Comparison of ENCODE assay signal across 22 cellular contexts in genomic region chr6:157185171-157185570, GRCh38.
A peak's percentile ranks its signal among the peaks of the same experiment; 100 is the strongest.
DNase-seq lines count a peak whose midpoint lies in the region; ATAC-seq, FAIRE-seq and TF ChIP-seq lines count a peak whose summit lies in the region.
"Had no signal": no experiment of that assay in that cellular context is flagged by ENCODE, and none has a peak within 500 bp of the region (broad histone marks: within the 10 kb centered on the region; RNA-seq: fewer than 3 reads in every experiment).

No MANE protein-coding gene starts in this region.

- H3K9me3 ChIP-seq in right atrium auricular region = no peaks in the 10 kb centered on the region
- H3K9me3 ChIP-seq in small intestine (ENCODE audit: control insufficient read depth, low read depth) = no peaks in the 10 kb centered on the region
- H3K9me3 ChIP-seq: Caco-2, Peyer's patch had no signal

- no peaks in the 10 kb centered on the region for H3K27me3 Mint-ChIP-seq in activated CD4-positive, alpha-beta memory T cell treated with anti-CD3 and anti-CD28 coated beads for 36 hours
- H3K27me3 Mint-ChIP-seq in activated CD4-positive, alpha-beta memory T cell treated with anti-CD3 and anti-CD28 coated beads, Interleukin-2, amount 10 ng/mL, durations not matched to agents 7 days and 5 days = no peaks in the 10 kb centered on the region
- no peaks in the 10 kb centered on the region for H3K27me3 Mint-ChIP-seq in dendritic cell treated with granulocyte-macrophage colony-stimulating factor and Interleukin-4, amounts not matched to agents 40 ng/mL and 50 ng/mL, for 4 days
- H3K27me3 Mint-ChIP-seq: CD4-positive, alpha-beta T cell had no signal

- 74 to 84% (median 75%) methylated on average over 8 of the region's 8 CpGs for WGBS in small intestine, 3 donors

- no peak for ATAC-seq in GM18505 (IDR thresholded peaks at IDR 0.05; ENCODE audit: unreplicated experiment)
- ATAC-seq: GM12878 had no signal

- POLR2A ChIA-PET in activated CD4-positive, alpha-beta memory T cell treated with anti-CD3 and anti-CD28 coated beads for 36 hours (lab: Charles Lee) = no interaction called here
- POLR2A ChIA-PET in activated CD4-positive, alpha-beta memory T cell treated with anti-CD3 and anti-CD28 coated beads, Interleukin-2, amount 10 ng/mL, durations not matched to agents 7 days and 5 days (lab: Charles Lee) = interaction anchor here (0.9 kb wide), 2 partner anchors 165 to 407 kb away, joined by 3 read pairs; no protein-coding TSS in a partner anchor

- TF ChIP-seq POLR2A in GM18505 (IDR thresholded peaks at IDR 0.05; ENCODE audit: borderline replicate concordance, extremely low read depth, insufficient read depth, insufficient read length) = no peak

- peaks cover 13% of the 10 kb centered on the region for H3K4me1 Mint-ChIP-seq in activated CD4-positive, alpha-beta memory T cell treated with anti-CD3 and anti-CD28 coated beads for 36 hours (ENCODE audit: low read depth)
- peaks cover 23% of the 10 kb centered on the region for H3K4me1 Mint-ChIP-seq in activated CD4-positive, alpha-beta memory T cell treated with anti-CD3 and anti-CD28 coated beads, Interleukin-2, amount 10 ng/mL, durations not matched to agents 7 days and 5 days
- H3K4me1 Mint-ChIP-seq in dendritic cell treated with granulocyte-macrophage colony-stimulating factor and Interleukin-4, amounts not matched to agents 40 ng/mL and 50 ng/mL, for 4 days (ENCODE audit: low read depth) = no peaks in the 10 kb centered on the region

- intact Hi-C loops in activated CD4-positive, alpha-beta memory T cell treated with anti-CD3 and anti-CD28 coated beads for 36 hours (cut with micrococcal nuclease) = loop anchor here (10.0 kb wide), 1 partner anchor 620 kb away; no protein-coding TSS in a partner anchor
- intact Hi-C loops in dendritic cell treated with granulocyte-macrophage colony-stimulating factor and Interleukin-4, amounts not matched to agents 40 ng/mL and 50 ng/mL, for 4 days (cut with micrococcal nuclease) = loop anchor here (2.0 kb wide), 1 partner anchor 150 kb away; no protein-coding TSS in a partner anchor
- intact Hi-C loops in dorsolateral prefrontal cortex (cut with DNase I) = loop anchor here (10.0 kb wide), 4 partner anchors 400 to 620 kb away; partner anchors contain the start of gene ARID1B (in 1 of the 2)

- TF ChIP-seq CTCF in right atrium auricular region (IDR thresholded peaks at IDR 0.05) = no peak
- no peak for TF ChIP-seq CTCF in dorsolateral prefrontal cortex (IDR thresholded peaks at IDR 0.05 in 54 of 56, conservative IDR thresholded peaks at IDR 0.05 in 2 of 56; ENCODE audit: low read depth in 1 of 56, partially characterized antibody in 56 of 56)

- no peak for FAIRE-seq in small intestine (lab: Jason Lieb, UNC)
- FAIRE-seq: GM12878 had no signal

- H3K27ac Mint-ChIP-seq in activated CD4-positive, alpha-beta memory T cell treated with anti-CD3 and anti-CD28 coated beads for 36 hours = peak overlapping the region; percentile 10
- no peak overlapping the region for H3K27ac Mint-ChIP-seq in activated CD4-positive, alpha-beta memory T cell treated with anti-CD3 and anti-CD28 coated beads, Interleukin-2, amount 10 ng/mL, durations not matched to agents 7 days and 5 days
- H3K27ac Mint-ChIP-seq in dendritic cell treated with granulocyte-macrophage colony-stimulating factor and Interleukin-4, amounts not matched to agents 40 ng/mL and 50 ng/mL, for 4 days = peak overlapping the region; percentile 11
- H3K27ac Mint-ChIP-seq: CD4-positive, alpha-beta T cell had no signal

- H3K4me1 ChIP-seq in right atrium auricular region (peaks cover 0 to 31% of the 10 kb centered on the region in 2 donors), small intestine (ENCODE audit: control insufficient read depth in 2 of 2, insufficient read depth in 1 of 2, low read depth in 1 of 2, low read length in 1 of 2) (peaks cover 6 to 7% of the 10 kb centered on the region in 2 donors)

- peaks cover 44% of the 10 kb centered on the region for H3K36me3 ChIP-seq in right atrium auricular region
- peaks cover 7 to 17% of the 10 kb centered on the region in 2 donors for H3K36me3 ChIP-seq in small intestine (ENCODE audit: control insufficient read depth in 2 of 2, insufficient read depth in 2 of 2, low read length in 2 of 2)

- H3K9me3 Mint-ChIP-seq in activated CD4-positive, alpha-beta memory T cell treated with anti-CD3 and anti-CD28 coated beads for 36 hours = no peaks in the 10 kb centered on the region
- no peaks in the 10 kb centered on the region for H3K9me3 Mint-ChIP-seq in activated CD4-positive, alpha-beta memory T cell treated with anti-CD3 and anti-CD28 coated beads, Interleukin-2, amount 10 ng/mL, durations not matched to agents 7 days and 5 days
- no peaks in the 10 kb centered on the region for H3K9me3 Mint-ChIP-seq in dendritic cell treated with granulocyte-macrophage colony-stimulating factor and Interleukin-4, amounts not matched to agents 40 ng/mL and 50 ng/mL, for 4 days
- H3K9me3 Mint-ChIP-seq: CD4-positive, alpha-beta T cell; H9 had no signal

- H3K36me3 Mint-ChIP-seq in activated CD4-positive, alpha-beta memory T cell treated with anti-CD3 and anti-CD28 coated beads for 36 hours = peaks cover 15% of the 10 kb centered on the region
- peaks cover 34% of the 10 kb centered on the region for H3K36me3 Mint-ChIP-seq in activated CD4-positive, alpha-beta memory T cell treated with anti-CD3 and anti-CD28 coated beads, Interleukin-2, amount 10 ng/mL, durations not matched to agents 7 days and 5 days (ENCODE audit: low read depth)
- peaks cover 78% of the 10 kb centered on the region for H3K36me3 Mint-ChIP-seq in dendritic cell treated with granulocyte-macrophage colony-stimulating factor and Interleukin-4, amounts not matched to agents 40 ng/mL and 50 ng/mL, for 4 days (ENCODE audit: low read depth)

- H3K27ac ChIP-seq in right atrium auricular region (peak overlapping the region; percentile 6 to 50), small intestine (ENCODE audit: low read depth in 1 of 2, low read length in 1 of 2) (no peak overlapping the region), dorsolateral prefrontal cortex (peak overlapping the region in 1 of 59 donors; percentile 25)
- H3K27ac ChIP-seq: Peyer's patch had no signal

- H3K4me3 ChIP-seq in right atrium auricular region (no peak overlapping the region), small intestine (ENCODE audit: low read depth in 1 of 2, low read length in 2 of 2) (no peak overlapping the region), dorsolateral prefrontal cortex (no peak overlapping the region)
- H3K4me3 ChIP-seq: GM12878, Peyer's patch had no signal

- CTCF ChIA-PET in activated CD4-positive, alpha-beta memory T cell treated with anti-CD3 and anti-CD28 coated beads for 36 hours (lab: Charles Lee) = interaction anchor here (0.8 to 5.3 kb wide), 7 partner anchors 10 to 201 kb away, joined by 3 to 38 read pairs (median 4); no protein-coding TSS in a partner anchor
- CTCF ChIA-PET in activated CD4-positive, alpha-beta memory T cell treated with anti-CD3 and anti-CD28 coated beads, Interleukin-2, amount 10 ng/mL, durations not matched to agents 7 days and 5 days (lab: Charles Lee) = interaction anchor here (0.6 to 6.2 kb wide), 7 partner anchors 9 to 216 kb away, joined by 3 to 61 read pairs (median 4); no protein-coding TSS in a partner anchor

- no peak for DNase-seq in activated CD4-positive, alpha-beta memory T cell treated with anti-CD3 and anti-CD28 coated beads for 36 hours
- no peak for DNase-seq in activated CD4-positive, alpha-beta memory T cell treated with anti-CD3 and anti-CD28 coated beads, Interleukin-2, amount 10 ng/mL, durations not matched to agents 7 days and 5 days
- no peak for DNase-seq in right atrium auricular region (ENCODE audit: low spot score)
- peak; percentile 8 for DNase-seq in small intestine
- no peak for DNase-seq in GM03348 (ENCODE audit: low spot score)
- DNase-seq in dorsolateral prefrontal cortex = no peak
- DNase-seq: 8988T; CD4-positive, alpha-beta T cell; GF-D8; H9; MM.1S; NCI-H1092; NCI-H1436 treated with DMSO at 0.1 percent for 48 hours; NCI-H2029 treated with DMSO at 0.1 percent for 48 hours; NCI-H2171 treated with DMSO at 0.1 percent for 48 hours; NCI-H446; NCI-H526 treated with DMSO at 0.1 percent for 48 hours; Peyer's patch had no signal

- no peak overlapping the region for H3K4me3 Mint-ChIP-seq in activated CD4-positive, alpha-beta memory T cell treated with anti-CD3 and anti-CD28 coated beads for 36 hours
- no peak overlapping the region for H3K4me3 Mint-ChIP-seq in activated CD4-positive, alpha-beta memory T cell treated with anti-CD3 and anti-CD28 coated beads, Interleukin-2, amount 10 ng/mL, durations not matched to agents 7 days and 5 days
- no peak overlapping the region for H3K4me3 Mint-ChIP-seq in dendritic cell treated with granulocyte-macrophage colony-stimulating factor and Interleukin-4, amounts not matched to agents 40 ng/mL and 50 ng/mL, for 4 days
- H3K4me3 Mint-ChIP-seq: CD4-positive, alpha-beta T cell; H9 had no signal

- H3K27me3 ChIP-seq in right atrium auricular region (no peaks in the 10 kb centered on the region), small intestine (ENCODE audit: control insufficient read depth in 2 of 2, insufficient read depth in 2 of 2, low read length in 2 of 2) (no peaks in the 10 kb centered on the region), dorsolateral prefrontal cortex (no peaks in the 10 kb centered on the region)
- H3K27me3 ChIP-seq: Peyer's patch had no signal

Comparison
In these comparisons a context has a peak if more than half of its experiments do, and no peak if none do; other contexts are left out.
1. H3K27ac ChIP-seq: peak in right atrium auricular region (2 of 2); none in small intestine (0 of 2).